32 cellular contexts compared by ENCODE assay signal in the genomic region with DNA sequence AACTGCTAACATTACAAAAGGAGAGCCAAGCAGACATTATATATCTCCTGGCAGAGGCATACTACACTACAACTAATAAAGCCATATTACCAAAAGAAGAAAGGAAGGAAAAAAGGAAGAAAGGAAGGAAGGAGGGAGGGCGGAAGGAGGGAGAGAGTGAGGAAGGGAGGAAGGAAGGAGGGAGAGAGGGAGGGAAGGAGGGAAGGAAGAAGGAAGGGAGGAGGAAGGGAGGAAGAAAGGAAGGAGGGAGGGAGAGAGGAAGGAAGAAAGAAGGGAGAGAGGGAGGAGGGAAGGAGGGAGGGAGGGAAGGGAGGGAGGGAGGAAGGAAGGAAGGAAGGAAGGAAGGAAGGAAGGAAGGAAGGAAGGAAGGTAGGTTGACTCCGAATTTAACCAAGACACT.
"Had no signal": no experiment of that assay in that cellular context is flagged by ENCODE, and none has a peak within 500 bp of the region (broad histone marks: within the 10 kb centered on the region; RNA-seq: fewer than 3 reads in every experiment).

No MANE protein-coding gene starts in this region.

- H3K9me3 ChIP-seq: ascending aorta had no signal

- H3K27me3 ChIP-seq: ascending aorta, cardiac muscle cell had no signal

- H3K4me3 ChIP-seq: ascending aorta, cardiac muscle cell had no signal

- ATAC-seq: activated CD4-positive, alpha-beta T cell treated with anti-CD3 and anti-CD28 coated beads for 36 hours; activated CD4-positive, CD25-positive, alpha-beta regulatory T cell treated with anti-CD3 and anti-CD28 coated beads, Interleukin-2, amount 50 U/mL, for 24 hours; activated CD8-positive, alpha-beta memory T cell treated with anti-CD3 and anti-CD28 coated beads, Interleukin-2, amount 10 ng/mL, durations not matched to agents 7 days and 5 days; activated CD8-positive, alpha-beta T cell treated with anti-CD3 and anti-CD28 coated beads, Interleukin-2, amount 10 ng/mL, durations not matched to agents 7 days and 5 days; activated naive CD8-positive, alpha-beta T cell treated with anti-CD3 and anti-CD28 coated beads, Interleukin-2, amount 50 U/mL, for 24 hours; WTC11 had no signal

- H3K4me1 ChIP-seq: ascending aorta had no signal

- DNase-seq: activated CD4-positive, alpha-beta memory T cell treated with anti-CD3 and anti-CD28 coated beads, Interleukin-2, amount 10 ng/mL, durations not matched to agents 7 days and 5 days; activated CD4-positive, alpha-beta T cell treated with anti-CD3 and anti-CD28 coated beads for 1 hour; activated CD4-positive, alpha-beta T cell treated with anti-CD3 and anti-CD28 coated beads for 36 hours; activated CD4-positive, alpha-beta T cell treated with anti-CD3 and anti-CD28 coated beads for 48 hours; activated CD4-positive, alpha-beta T cell treated with anti-CD3 and anti-CD28 coated beads, Interleukin-2, amount 10 ng/mL, durations not matched to agents 7 days and 5 days; activated CD4-positive, alpha-beta T cell treated with anti-CD3 and anti-CD28 coated beads, Interleukin-2, amount 50 U/mL, for 48 hours; activated CD4-positive, CD25-positive, alpha-beta regulatory T cell; activated CD8-positive, alpha-beta memory T cell treated with anti-CD3 and anti-CD28 coated beads for 24 hours; activated CD8-positive, alpha-beta memory T cell treated with anti-CD3 and anti-CD28 coated beads, Interleukin-2, amount 10 ng/mL, durations not matched to agents 7 days and 5 days; activated CD8-positive, alpha-beta memory T cell treated with anti-CD3 and anti-CD28 coated beads, Interleukin-2, amount 50 U/mL, for 48 hours; activated CD8-positive, alpha-beta T cell treated with anti-CD3 and anti-CD28 coated beads, Interleukin-2, amount 10 ng/mL, durations not matched to agents 7 days and 5 days; activated effector memory CD4-positive, alpha-beta T cell treated with Interleukin-2 at 50 U/mL for 16 hours; activated gamma-delta T cell; activated naive CD4-positive, alpha-beta T cell treated with anti-CD3 and anti-CD28 coated beads, Interleukin-2, amount 10 ng/mL, durations not matched to agents 7 days and 5 days; activated naive CD4-positive, alpha-beta T cell treated with Interleukin-2 at 50 U/mL for 16 hours; activated naive CD8-positive, alpha-beta T cell treated with anti-CD3 and anti-CD28 coated beads, Interleukin-2, amount 10 ng/mL, durations not matched to agents 7 days and 5 days; activated naive CD8-positive, alpha-beta T cell treated with anti-CD3 and anti-CD28 coated beads, Interleukin-2, amount 50 U/mL, for 24 hours; activated T-cell treated with anti-CD3 and anti-CD28 coated beads, Interleukin-2, amount 50 U/mL, for 24 hours; activated T-cell treated with anti-CD3 and anti-CD28 coated beads, Interleukin-2, amount 50 U/mL, for 48 hours; amygdala; anterior cingulate cortex; caudate nucleus; cerebellar nuclear complex; T-helper 2 cell; T-helper 9 cell; WERI-Rb-1 had no signal

- H3K27ac ChIP-seq: ascending aorta, cardiac muscle cell, WERI-Rb-1 had no signal

- H3K36me3 ChIP-seq: ascending aorta, cardiac muscle cell, WERI-Rb-1 had no signal

- FAIRE-seq: bronchial epithelial cell, TTC549 had no signal
